In the genomic region with DNA sequence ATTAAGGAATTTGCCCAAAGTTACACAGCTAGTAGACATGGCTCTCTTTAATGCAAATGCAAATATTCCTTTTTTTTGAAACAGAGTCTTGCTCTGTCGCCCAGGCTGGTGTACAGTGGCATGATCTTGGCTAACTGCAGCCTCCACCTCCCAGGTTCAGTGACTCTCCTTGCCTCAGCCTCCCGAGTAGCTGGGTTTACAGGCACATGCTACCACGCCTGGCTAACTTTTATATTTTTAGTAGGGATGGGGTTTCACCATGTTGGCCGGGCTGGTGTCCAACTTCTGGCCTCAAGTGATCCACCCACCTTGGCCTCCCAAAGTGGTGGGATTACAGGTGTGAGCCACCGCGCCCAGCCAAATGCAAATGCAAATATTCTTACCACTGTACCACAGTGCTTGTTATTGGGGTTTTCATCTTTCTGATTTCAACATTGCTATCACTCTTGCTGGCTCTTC, we compare ENCODE assay signal across 1 cellular context.
A peak's percentile ranks its signal among the peaks of the same experiment; 100 is the strongest.
TF ChIP-seq lines count a peak whose summit lies in the region.

No MANE protein-coding gene starts in this region.

TF ChIP-seq in HepG2, 621 proteins besides CTCF, POLR2A, EP300 and RAD21 (continued from another document):
- TF ChIP-seq TBL1XR1 (IDR thresholded peaks at IDR 0.05; ENCODE audit: borderline replicate concordance, low read length, partially characterized antibody) (no peak), HNRNPUL1 (IDR thresholded peaks at IDR 0.05; ENCODE audit: low read depth, low read length) (no peak), ZNF18 (CRISPR knock-in tag; IDR thresholded peaks at IDR 0.05; ENCODE audit: insufficient replicate concordance) (peak; percentile 28), SRY (CRISPR knock-in tag; IDR thresholded peaks at IDR 0.05) (peak; percentile 67; the same call in 1 of the 2 replicates), RXRA (CRISPR knock-in tag; IDR thresholded peaks at IDR 0.05) (no peak), ZNF460 (CRISPR knock-in tag; IDR thresholded peaks at IDR 0.05; ENCODE audit: borderline replicate concordance) (peak; percentile 51; the same call in 1 of the 2 replicates), HDAC1 (CRISPR knock-in tag; IDR thresholded peaks at IDR 0.05) (no peak), SOX6 (IDR thresholded peaks at IDR 0.05) (no peak), SOX6 (CRISPR knock-in tag; IDR thresholded peaks at IDR 0.05) (0 out of 2 replicates have a peak, but pooled peaks have one; percentile 20), ZNF746 (CRISPR knock-in tag; IDR thresholded peaks at IDR 0.05) (0 out of 2 replicates have a peak, but pooled peaks have one; percentile 27)
